ENCODE assay signal across 1 cellular context in genomic region chr3:107431298-107432012, GRCh38.
TF ChIP-seq lines count a peak whose summit lies in the region.

No MANE protein-coding gene starts in this region.

TF ChIP-seq in HepG2, 621 proteins besides CTCF, POLR2A, EP300 and RAD21 (continued from another document and continues in another):
- no peak for TF ChIP-seq NFAT5 (CRISPR knock-in tag; IDR thresholded peaks at IDR 0.05)
- TF ChIP-seq HOXA5 (CRISPR knock-in tag; IDR thresholded peaks at IDR 0.05) = no peak
- TF ChIP-seq TRAFD1 (CRISPR knock-in tag; IDR thresholded peaks at IDR 0.05; ENCODE audit: borderline replicate concordance) = no peak
- peak; percentile 51 for TF ChIP-seq ZFX (CRISPR knock-in tag; IDR thresholded peaks at IDR 0.05; ENCODE audit: low read depth)
- no peak for TF ChIP-seq HOMEZ (CRISPR knock-in tag; IDR thresholded peaks at IDR 0.05; ENCODE audit: low read depth)
- 0 out of 2 replicates have a peak, but pooled peaks have one; percentile 42 for TF ChIP-seq KLF6 (CRISPR knock-in tag; IDR thresholded peaks at IDR 0.05)
- TF ChIP-seq ZNF20 (CRISPR knock-in tag; IDR thresholded peaks at IDR 0.05) = no peak
- no peak for TF ChIP-seq SP140L (CRISPR knock-in tag; IDR thresholded peaks at IDR 0.05; ENCODE audit: borderline replicate concordance)
- TF ChIP-seq NR0B2 (CRISPR knock-in tag; IDR thresholded peaks at IDR 0.05) = peak; percentile 44; the same call in 1 of the 2 replicates
- TF ChIP-seq MED8 (CRISPR knock-in tag; IDR thresholded peaks at IDR 0.05; ENCODE audit: insufficient replicate concordance) = no peak
- TF ChIP-seq ZNF251 (CRISPR knock-in tag; IDR thresholded peaks at IDR 0.05) = no peak
- no peak for TF ChIP-seq KIAA2018 (CRISPR knock-in tag; IDR thresholded peaks at IDR 0.05; ENCODE audit: borderline replicate concordance)
- TF ChIP-seq CBX1 (IDR thresholded peaks at IDR 0.05; ENCODE audit: low read depth) = no peak
- no peak for TF ChIP-seq ZNF280B (CRISPR knock-in tag; IDR thresholded peaks at IDR 0.05; ENCODE audit: borderline replicate concordance)
- no peak for TF ChIP-seq ZNF691 (CRISPR knock-in tag; IDR thresholded peaks at IDR 0.05; ENCODE audit: borderline replicate concordance, low read depth)
- 0 out of 2 replicates have a peak, but pooled peaks have one; percentile 22 for TF ChIP-seq ZNF574 (CRISPR knock-in tag; IDR thresholded peaks at IDR 0.05)
- no peak for TF ChIP-seq MAZ (IDR thresholded peaks at IDR 0.05; ENCODE audit: borderline replicate concordance, low read depth, low read length)
- TF ChIP-seq MAZ (CRISPR knock-in tag; IDR thresholded peaks at IDR 0.05; ENCODE audit: low read depth) = peak; percentile 51; the same call in 1 of the 2 replicates
- TF ChIP-seq FOXO1 (CRISPR knock-in tag; IDR thresholded peaks at IDR 0.05) = peak; percentile 29; the same call in 1 of the 2 replicates
- TF ChIP-seq MTA1 (CRISPR knock-in tag; IDR thresholded peaks at IDR 0.05; ENCODE audit: borderline replicate concordance) = no peak
- TF ChIP-seq ZNF776 (CRISPR knock-in tag; IDR thresholded peaks at IDR 0.05) = peak; percentile 69; the same call in 1 of the 2 replicates
- TF ChIP-seq ZNF547 (CRISPR knock-in tag; IDR thresholded peaks at IDR 0.05) = peak; percentile 44
- no peak for TF ChIP-seq ZNF232 (CRISPR knock-in tag; IDR thresholded peaks at IDR 0.05; ENCODE audit: borderline replicate concordance)
- TF ChIP-seq ZNF644 (CRISPR knock-in tag; IDR thresholded peaks at IDR 0.05; ENCODE audit: low read depth) = no peak
- TF ChIP-seq HNRNPLL (IDR thresholded peaks at IDR 0.05; ENCODE audit: low read depth, low read length, poor library complexity, severe bottlenecking) = peak; percentile 73
- TF ChIP-seq ZNF577 (CRISPR knock-in tag; IDR thresholded peaks at IDR 0.05; ENCODE audit: borderline replicate concordance, low read depth) = no peak
- no peak for TF ChIP-seq ZNF678 (CRISPR knock-in tag; IDR thresholded peaks at IDR 0.05)
- TF ChIP-seq SNAPC5 (CRISPR knock-in tag; IDR thresholded peaks at IDR 0.05; ENCODE audit: borderline replicate concordance) = no peak
